Comparison of ENCODE assay signal across 8 cellular contexts in genomic region chr11:134411887-134412507, GRCh38. TPM values are rescaled to one million over a fixed set of nuclear protein-coding genes. Genes with fewer than 3 reads are reported as not detected.
DNase-seq lines count a peak whose midpoint lies in the region; ATAC-seq and TF ChIP-seq lines count a peak whose summit lies in the region.

B3GAT1 (minus strand) TSS chr11:134412242; CDS start chr11:134387659, 24,583 bp downstream.

- ATAC-seq in CD4-positive, CD25-positive, alpha-beta regulatory T cell (ENCODE audit: low read depth in 2 of 2), result peak in 1 of 2 donors; percentile 33
- ATAC-seq in HG02981 (IDR thresholded peaks at IDR 0.05; ENCODE audit: unreplicated experiment), result no peak
- no peak for ATAC-seq in GM18520 (IDR thresholded peaks at IDR 0.05; ENCODE audit: unreplicated experiment)

- H3K79me2 ChIP-seq in neural cell (replicated peaks; ENCODE audit: insufficient read depth, low read length), result peaks cover 28% of the 10 kb centered on the region

- H3K27me3 ChIP-seq in CD4-positive, CD25-positive, alpha-beta regulatory T cell (ENCODE audit: control insufficient read depth, insufficient read depth, low read length), result peaks cover 21% of the 10 kb centered on the region
- H3K27me3 ChIP-seq in HUES64 (ENCODE audit: insufficient read depth, low read length), result peaks cover 32% of the 10 kb centered on the region
- H3K27me3 ChIP-seq in colonic mucosa, result peaks cover 41% of the 10 kb centered on the region
- no peaks in the 10 kb centered on the region for H3K27me3 ChIP-seq in neural cell (ENCODE audit: insufficient read depth, low read depth, low read length)

- H3K36me3 ChIP-seq in CD4-positive, CD25-positive, alpha-beta regulatory T cell (ENCODE audit: control insufficient read depth, insufficient read depth, low read length), result no peaks in the 10 kb centered on the region
- no peaks in the 10 kb centered on the region for H3K36me3 ChIP-seq in HUES64 (ENCODE audit: insufficient read depth, low read length)
- no peaks in the 10 kb centered on the region for H3K36me3 ChIP-seq in colonic mucosa
- no peaks in the 10 kb centered on the region for H3K36me3 ChIP-seq in neural cell (ENCODE audit: insufficient read depth, low read length)

- no peak for TF ChIP-seq RAD21 in neural cell (conservative IDR thresholded peaks at IDR 0.05)

- H3K27ac Mint-ChIP-seq in CD4-positive, CD25-positive, alpha-beta regulatory T cell, result no peak within 1 kb of the TSS

- no peak within 1 kb of the TSS for H3K27ac ChIP-seq in CD4-positive, CD25-positive, alpha-beta regulatory T cell (ENCODE audit: insufficient read depth, low read length, poor library complexity, severe bottlenecking)
- H3K27ac ChIP-seq in HUES64 (ENCODE audit: low read depth, low read length) (no peak within 1 kb of the TSS; the same call in 1 of the 2 replicates), colonic mucosa (no peak within 1 kb of the TSS), neural cell (ENCODE audit: low read length) (peak within 1 kb of the TSS; percentile 61)

- no peak for TF ChIP-seq EP300 in neural cell (conservative IDR thresholded peaks at IDR 0.05; ENCODE audit: poor library complexity, severe bottlenecking)

- peaks cover 10% of the 10 kb centered on the region for H3K4me1 ChIP-seq in CD4-positive, CD25-positive, alpha-beta regulatory T cell (ENCODE audit: control insufficient read depth, insufficient read depth, low read length, poor library complexity, severe bottlenecking)
- H3K4me1 ChIP-seq in HUES64 (ENCODE audit: insufficient read depth, low read length) (peaks cover 26% of the 10 kb centered on the region), colonic mucosa (no peaks in the 10 kb centered on the region)

- H3K9me3 Mint-ChIP-seq in CD4-positive, CD25-positive, alpha-beta regulatory T cell, result peaks cover 0 to 3% (median 0%) of the 10 kb centered on the region in 7 donors

- no peak for DNase-seq in CD4-positive, CD25-positive, alpha-beta regulatory T cell
- DNase-seq in colonic mucosa (no peak), midbrain (lab: John Stamatoyannopoulos, UW) (no peak), COR-L47 (lab: John Stamatoyannopoulos, UW) (no peak)

- H3K9me2 ChIP-seq in neural cell (ENCODE audit: insufficient read depth, low read length), result no peaks in the 10 kb centered on the region

- H3K36me3 Mint-ChIP-seq in CD4-positive, CD25-positive, alpha-beta regulatory T cell, result no peaks in the 10 kb centered on the region

- TF ChIP-seq CTCF in colonic mucosa (IDR thresholded peaks at IDR 0.05) (no peak), neural cell (IDR thresholded peaks at IDR 0.05; ENCODE audit: poor library complexity, severe bottlenecking) (no peak)

- peaks cover 0 to 22% (median 5%) of the 10 kb centered on the region in 4 donors for H3K4me1 Mint-ChIP-seq in CD4-positive, CD25-positive, alpha-beta regulatory T cell

- H3K4me2 ChIP-seq in neural cell (ENCODE audit: low read length), result peak within 1 kb of the TSS; percentile 87

- peak within 1 kb of the TSS; percentile 43 to 73 (median 68) for H3K4me3 Mint-ChIP-seq in CD4-positive, CD25-positive, alpha-beta regulatory T cell

- H3K9me3 ChIP-seq in CD4-positive, CD25-positive, alpha-beta regulatory T cell (ENCODE audit: control insufficient read depth in 2 of 2, low read length in 2 of 2), result no peaks in the 10 kb centered on the region
- H3K9me3 ChIP-seq in HUES64 (ENCODE audit: insufficient read depth, low read depth, low read length) (no peaks in the 10 kb centered on the region), colonic mucosa (no peaks in the 10 kb centered on the region), neural cell (ENCODE audit: low read length) (no peaks in the 10 kb centered on the region)

- no peak within 1 kb of the TSS for H3K4me3 ChIP-seq in CD4-positive, CD25-positive, alpha-beta regulatory T cell (ENCODE audit: low read depth, low read length)
- H3K4me3 ChIP-seq in HUES64 (ENCODE audit: low read length) (peak within 1 kb of the TSS; percentile 66), colonic mucosa (peak within 1 kb of the TSS; percentile 3), neural cell (ENCODE audit: low read length) (peak within 1 kb of the TSS; percentile 92)

- H3K9ac ChIP-seq in HUES64 (ENCODE audit: low read depth, low read length), result peak within 1 kb of the TSS; percentile 67
- H3K9ac ChIP-seq in colonic mucosa (ENCODE audit: low read depth in 2 of 2, low read length in 2 of 2), result no peak within 1 kb of the TSS
- peak within 1 kb of the TSS; percentile 87 for H3K9ac ChIP-seq in neural cell (ENCODE audit: low read length)

- no peaks in the 10 kb centered on the region for H4K20me1 ChIP-seq in neural cell (ENCODE audit: insufficient read depth)

- under 1% methylated on average over 33 of the region's 92 CpGs for WGBS in HUES64

- intact Hi-C loops in colonic mucosa (cut with DNase I), result no loop called here

- H3K27me3 Mint-ChIP-seq in CD4-positive, CD25-positive, alpha-beta regulatory T cell, result peaks cover 58% of the 10 kb centered on the region

- H2AFZ ChIP-seq in neural cell (ENCODE audit: low read depth, low read length), result peak within 1 kb of the TSS; percentile 76

- no peaks in the 10 kb centered on the region for H3F3A ChIP-seq in neural cell (ENCODE audit: insufficient read depth, low read length, poor library complexity, severe bottlenecking)

TF ChIP-seq in neural cell, 6 proteins besides CTCF, POLR2A, EP300 and RAD21:
- TF ChIP-seq REST (IDR thresholded peaks at IDR 0.05; ENCODE audit: borderline replicate concordance), result no peak
- TF ChIP-seq SMC3 (conservative IDR thresholded peaks at IDR 0.05; ENCODE audit: poor library complexity), result no peak
- no peak for TF ChIP-seq POLR2AphosphoS5 (IDR thresholded peaks at IDR 0.05)
- no peak for TF ChIP-seq EZH2 (IDR thresholded peaks at IDR 0.05; ENCODE audit: borderline replicate concordance, insufficient read depth, low read length, poor library complexity, severe bottlenecking)
- no peak for TF ChIP-seq MXI1 (conservative IDR thresholded peaks at IDR 0.05; ENCODE audit: poor library complexity, severe bottlenecking)
- TF ChIP-seq TAF1 (IDR thresholded peaks at IDR 0.05; ENCODE audit: low read depth), result no peak

RNA-seq across cellular contexts. Expression of gene B3GAT1, which starts in this region (rescaled TPM):
- 1.9 TPM for total RNA-seq in CD4-positive, CD25-positive, alpha-beta regulatory T cell
- not detected for polyA plus RNA-seq in CD4-positive, CD25-positive, alpha-beta regulatory T cell
- 24.3 TPM for polyA plus RNA-seq in HUES64 (2013, experiment 1 of 2)
- 25.1 TPM for polyA plus RNA-seq in HUES64 (2013, experiment 2 of 2)
- total RNA-seq in colonic mucosa, result under 1 TPM in 1 of 2 donors, not detected in 1; 0.13 TPM
- 28.2 and 34.5 TPM in 2 replicates for polyA plus RNA-seq in neural cell
- polyA minus RNA-seq in neural cell, result 50.4 and 52.2 TPM in 2 replicates

Comparison
In these comparisons a context has a peak if more than half of its experiments do, and no peak if none do; other contexts are left out.
1. RNA of gene B3GAT1 (polyA plus RNA-seq): 28.2 to 34.5 TPM in neural cell; not detected in CD4-positive, CD25-positive, alpha-beta regulatory T cell; every median in the first group is over 10 times any median in the second.
2. H3K9ac ChIP-seq: peak in HUES64 (single experiment) and neural cell (single experiment); none in colonic mucosa (0 of 2).